Comparison of ENCODE assay signal across 8 cellular contexts in genomic region chr13:99542788-99543406, GRCh38. TPM values are rescaled to one million over a fixed set of nuclear protein-coding genes. Genes with fewer than 3 reads are reported as not detected.
DNase-seq lines count a peak whose midpoint lies in the region; ATAC-seq and TF ChIP-seq lines count a peak whose summit lies in the region.

No MANE protein-coding gene starts in this region.

- H3K27me3 ChIP-seq in left ventricle myocardium inferior (ENCODE audit: low read depth) (no peaks in the 10 kb centered on the region), stomach (no peaks in the 10 kb centered on the region)

- whole genome bisulfite sequencing in stomach, 5 donors = 76 to 84% (median 80%) methylated on average over 8 of the region's 8 CpGs

- TF ChIP-seq POLR2A in stomach (IDR thresholded peaks at IDR 0.05) = no peak

- TF ChIP-seq EP300 in stomach (IDR thresholded peaks at IDR 0.05) = no peak

- H3K36me3 ChIP-seq in left ventricle myocardium inferior (peaks cover 88% of the 10 kb centered on the region), stomach (peaks cover 38 to 93% (median 90%) of the 10 kb centered on the region in 4 donors)

- peaks cover 53% of the 10 kb centered on the region for H3K36me3 Mint-ChIP-seq in activated naive CD4-positive, alpha-beta T cell treated with anti-CD3 and anti-CD28 coated beads for 36 hours (ENCODE audit: low read depth)
- H3K36me3 Mint-ChIP-seq in stimulated activated memory B cell treated with anti-CD40 and anti-IgM and Interleukin-4, amounts not matched to agents 10 μg/mL and 1 μg/mL and 100 μg/mL, for 72 hours = peaks cover 60% of the 10 kb centered on the region

- H3K9me3 ChIP-seq in left ventricle myocardium inferior (replicated peaks) (no peaks in the 10 kb centered on the region), stomach (no peaks in the 10 kb centered on the region)

- intact Hi-C loops in left ventricle myocardium superior (cut with micrococcal nuclease) = no loop called here
- intact Hi-C loops in left ventricle myocardium inferior (cut with micrococcal nuclease) = no loop called here
- intact Hi-C loops in activated naive CD4-positive, alpha-beta T cell treated with anti-CD3 and anti-CD28 coated beads for 36 hours (cut with micrococcal nuclease) = loop anchor here (1.0 to 2.0 kb wide), 4 partner anchors 14 to 276 kb away; partner anchors contain the start of gene CLYBL
- intact Hi-C loops in stomach (cut with DNase I; ENCODE audit: low total_unique reads) = no loop called here

- TF ChIP-seq CTCF in left ventricle myocardium inferior (IDR thresholded peaks at IDR 0.05; ENCODE audit: borderline replicate concordance) (no peak), stomach (IDR thresholded peaks at IDR 0.05) (no peak)

- peaks cover 47% of the 10 kb centered on the region for H3K4me1 Mint-ChIP-seq in activated naive CD4-positive, alpha-beta T cell treated with anti-CD3 and anti-CD28 coated beads for 36 hours (ENCODE audit: low read depth)
- H3K4me1 Mint-ChIP-seq in stimulated activated memory B cell treated with anti-CD40 and anti-IgM and Interleukin-4, amounts not matched to agents 10 μg/mL and 1 μg/mL and 100 μg/mL, for 72 hours = peaks cover 54% of the 10 kb centered on the region

- no peak overlapping the region for H3K4me3 Mint-ChIP-seq in activated naive CD4-positive, alpha-beta T cell treated with anti-CD3 and anti-CD28 coated beads for 36 hours
- peak overlapping the region; percentile 43 for H3K4me3 Mint-ChIP-seq in stimulated activated memory B cell treated with anti-CD40 and anti-IgM and Interleukin-4, amounts not matched to agents 10 μg/mL and 1 μg/mL and 100 μg/mL, for 72 hours

- no peak overlapping the region for H3K27ac Mint-ChIP-seq in activated naive CD4-positive, alpha-beta T cell treated with anti-CD3 and anti-CD28 coated beads for 36 hours
- H3K27ac Mint-ChIP-seq in stimulated activated memory B cell treated with anti-CD40 and anti-IgM and Interleukin-4, amounts not matched to agents 10 μg/mL and 1 μg/mL and 100 μg/mL, for 72 hours = peak overlapping the region; percentile 75

- H3K9me3 Mint-ChIP-seq in activated naive CD4-positive, alpha-beta T cell treated with anti-CD3 and anti-CD28 coated beads for 36 hours = no peaks in the 10 kb centered on the region
- H3K9me3 Mint-ChIP-seq in stimulated activated memory B cell treated with anti-CD40 and anti-IgM and Interleukin-4, amounts not matched to agents 10 μg/mL and 1 μg/mL and 100 μg/mL, for 72 hours = no peaks in the 10 kb centered on the region

- H3K4me3 ChIP-seq in left ventricle myocardium inferior (no peak overlapping the region), stomach (no peak overlapping the region)

- H3K4me1 ChIP-seq in left ventricle myocardium inferior (no peaks in the 10 kb centered on the region), stomach (peaks cover 0 to 5% (median 0%) of the 10 kb centered on the region in 4 donors)

- DNase-seq in left ventricle myocardium superior = no peak
- no peak for DNase-seq in left ventricle myocardium inferior
- DNase-seq in activated naive CD4-positive, alpha-beta T cell treated with anti-CD3 and anti-CD28 coated beads for 36 hours = peak; percentile 80
- no peak for DNase-seq in NOMO-1 (lab: John Stamatoyannopoulos, UW; ENCODE audit: unreplicated experiment in 2 of 2)
- DNase-seq in stomach = no peak
- DNase-seq in NCI-H82 (lab: John Stamatoyannopoulos, UW) = no peak

- no peaks in the 10 kb centered on the region for H3K27me3 Mint-ChIP-seq in activated naive CD4-positive, alpha-beta T cell treated with anti-CD3 and anti-CD28 coated beads for 36 hours (ENCODE audit: low read depth)
- H3K27me3 Mint-ChIP-seq in stimulated activated memory B cell treated with anti-CD40 and anti-IgM and Interleukin-4, amounts not matched to agents 10 μg/mL and 1 μg/mL and 100 μg/mL, for 72 hours = no peaks in the 10 kb centered on the region

- H3K27ac ChIP-seq in left ventricle myocardium inferior (replicated peaks) = no peak overlapping the region
- H3K27ac ChIP-seq in stomach = no peak overlapping the region

- CTCF ChIA-PET in activated naive CD4-positive, alpha-beta T cell treated with anti-CD3 and anti-CD28 coated beads for 36 hours (lab: Charles Lee) = interaction anchor here (1.0 to 1.6 kb wide), 5 partner anchors 16 to 38 kb away, joined by 3 read pairs; no protein-coding TSS in a partner anchor

- ATAC-seq in left ventricle myocardium superior = peak; percentile 43
- peak; percentile 98 for ATAC-seq in HG03108 (IDR thresholded peaks at IDR 0.05; ENCODE audit: unreplicated experiment)
- ATAC-seq in stimulated activated memory B cell treated with anti-CD40 and anti-IgM and Interleukin-4, amounts not matched to agents 10 μg/mL and 1 μg/mL and 100 μg/mL, for 72 hours = peak; percentile 100

RNA-seq across cellular contexts. Expression of gene TM9SF2, which starts 41.6 kb away (rescaled TPM):
- total RNA-seq in left ventricle myocardium superior = 59.9 TPM
- 55.1 TPM for total RNA-seq in left ventricle myocardium inferior
- total RNA-seq in activated naive CD4-positive, alpha-beta T cell treated with anti-CD3 and anti-CD28 coated beads for 36 hours = 10 to 100 TPM; 35.2 to 36.4 TPM
- total RNA-seq in stomach = 100 to 1,000 TPM in 1 of 5 donors, 10 to 100 TPM in 4; 18.1 to 268 (median 31.2) TPM
- 10 to 100 TPM; 22.9 to 56.1 (median 40.8) TPM for polyA plus RNA-seq in stomach

Comparison
In these comparisons a context has a peak if more than half of its experiments do, and no peak if none do; other contexts are left out.
1. ATAC-seq: peak in every context shown above with its lines; median percentile 100 in stimulated activated memory B cell treated with anti-CD40 and anti-IgM and Interleukin-4, amounts not matched to agents 10 μg/mL and 1 μg/mL and 100 μg/mL, for 72 hours; 98 in HG03108; 43 in left ventricle myocardium superior.